Comparison of ENCODE assay signal across 1 cellular context in genomic region chrX:19751068-19751467, GRCh38.
TF ChIP-seq lines count a peak whose summit lies in the region.

No MANE protein-coding gene starts in this region.

TF ChIP-seq in HEK293, 187 proteins besides CTCF, POLR2A, EP300 and RAD21 (continued from another document):
- TF ChIP-seq REST (tag by site-specific recombination; IDR thresholded peaks at IDR 0.05) (peak; percentile 89), BCL11A (tag by site-specific recombination; IDR thresholded peaks at IDR 0.05; ENCODE audit: low read depth) (no peak)
